ENCODE assay signal across 1 cellular context in the genomic region with DNA sequence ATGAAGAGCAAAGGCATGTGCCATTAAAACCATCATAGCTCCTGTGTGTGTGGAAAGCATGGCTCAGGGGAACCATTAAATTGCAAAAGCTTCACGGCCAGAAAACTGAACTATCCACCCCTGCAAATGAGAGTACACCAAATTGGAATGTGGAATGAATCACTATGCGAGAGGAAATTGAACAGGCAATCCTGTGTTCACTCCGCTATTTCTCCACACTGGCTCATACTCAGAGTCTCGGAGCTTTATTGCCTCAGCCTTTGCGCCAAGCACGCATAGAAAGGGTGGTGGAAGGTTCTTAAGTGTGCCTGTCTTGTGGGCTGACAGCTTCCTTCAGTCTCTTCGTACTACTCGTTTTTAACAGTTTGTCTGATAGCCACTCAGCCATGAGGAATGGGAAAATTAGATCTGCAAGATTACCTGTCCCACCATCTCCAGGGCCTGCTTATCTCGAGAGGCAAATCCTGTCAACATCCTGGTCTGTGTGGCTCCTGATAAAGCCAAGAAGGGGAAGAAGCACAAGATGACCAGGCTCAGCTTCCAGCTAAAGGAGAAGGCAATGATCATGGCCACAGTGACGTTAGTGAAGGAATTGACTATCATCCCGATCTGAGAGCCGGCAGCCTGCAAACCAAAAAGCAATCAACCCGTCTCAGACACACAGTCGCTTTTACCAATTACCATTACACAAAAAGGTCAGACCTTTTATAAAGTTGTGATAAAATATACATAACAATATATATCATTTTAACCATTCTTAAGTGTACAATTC.
A peak's percentile ranks its signal among the peaks of the same experiment; 100 is the strongest.
TF ChIP-seq lines count a peak whose summit lies in the region.

No MANE protein-coding gene starts in this region.

TF ChIP-seq in K562, 482 proteins besides CTCF, POLR2A, EP300 and RAD21 (continued from another document):
- TF ChIP-seq, protein P1, sequence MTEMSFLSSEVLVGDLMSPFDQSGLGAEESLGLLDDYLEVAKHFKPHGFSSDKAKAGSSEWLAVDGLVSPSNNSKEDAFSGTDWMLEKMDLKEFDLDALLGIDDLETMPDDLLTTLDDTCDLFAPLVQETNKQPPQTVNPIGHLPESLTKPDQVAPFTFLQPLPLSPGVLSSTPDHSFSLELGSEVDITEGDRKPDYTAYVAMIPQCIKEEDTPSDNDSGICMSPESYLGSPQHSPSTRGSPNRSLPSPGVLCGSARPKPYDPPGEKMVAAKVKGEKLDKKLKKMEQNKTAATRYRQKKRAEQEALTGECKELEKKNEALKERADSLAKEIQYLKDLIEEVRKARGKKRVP (CRISPR knock-in tag; IDR thresholded peaks at IDR 0.05): peak; percentile 71
- TF ChIP-seq MTA1 (IDR thresholded peaks at IDR 0.05; ENCODE audit: borderline replicate concordance): peak; percentile 96
- TF ChIP-seq SUPT5H (IDR thresholded peaks at IDR 0.05): no peak
- no peak for TF ChIP-seq FOXA1 (IDR thresholded peaks at IDR 0.05; ENCODE audit: borderline replicate concordance)
- no peak for TF ChIP-seq POU5F1 (IDR thresholded peaks at IDR 0.05; ENCODE audit: borderline replicate concordance, low read depth, low read length, partially characterized antibody)
- no peak for TF ChIP-seq ZNF431 (CRISPR knock-in tag; IDR thresholded peaks at IDR 0.05)
- TF ChIP-seq ETV5 (CRISPR knock-in tag; IDR thresholded peaks at IDR 0.05; ENCODE audit: low read depth): peak; percentile 98
- peak; percentile 62; the same call in 1 of the 2 replicates for TF ChIP-seq ERF (CRISPR knock-in tag; IDR thresholded peaks at IDR 0.05)
- peak; percentile 32; the same call in 1 of the 2 replicates for TF ChIP-seq PHF8 (IDR thresholded peaks at IDR 0.05; ENCODE audit: borderline replicate concordance, low read length)
- no peak for TF ChIP-seq PPARD (CRISPR knock-in tag; IDR thresholded peaks at IDR 0.05)
- peak; percentile 97 for TF ChIP-seq ZBED1 (IDR thresholded peaks at IDR 0.05)
